7 cellular contexts compared by ENCODE assay signal in genomic region chr5:177455661-177456590, GRCh38. TPM values are rescaled to one million over a fixed set of nuclear protein-coding genes. Genes with fewer than 3 reads are reported as not detected.
DNase-seq lines count a peak whose midpoint lies in the region; ATAC-seq and TF ChIP-seq lines count a peak whose summit lies in the region.

No MANE protein-coding gene starts in this region.

- peak; percentile 82 for DNase-seq in NCI-H2107 (lab: John Stamatoyannopoulos, UW)
- peak; percentile 91 for DNase-seq in UCSD-AML1 (lab: John Stamatoyannopoulos, UW; ENCODE audit: unreplicated experiment)

- ATAC-seq in GM18502 (IDR thresholded peaks at IDR 0.05; ENCODE audit: poor library complexity, unreplicated experiment) (peak; percentile 15), HG02970 (IDR thresholded peaks at IDR 0.05; ENCODE audit: low FRiP score, unreplicated experiment) (peak; percentile 11)

- TF ChIP-seq CTCF in brain (conservative IDR thresholded peaks at IDR 0.05) = peak; percentile 100

- peak overlapping the region; percentile 76 for H3K4me3 ChIP-seq in iPS-18c (ENCODE audit: insufficient read depth, low read depth, low read length)
- H3K4me3 ChIP-seq in skin epidermis = peak overlapping the region; percentile 49 to 63 (median 58)

- H3K27ac Mint-ChIP-seq in brain = peak overlapping the region; percentile 93 to 98 (median 96)

- peaks cover 60% of the 10 kb centered on the region for H3K4me1 Mint-ChIP-seq in brain

- H3K9me3 ChIP-seq in iPS-18c (ENCODE audit: control insufficient read depth, insufficient read depth, low read length) = no peaks in the 10 kb centered on the region

- peak overlapping the region in 20 of 21 experiments; percentile 18 to 88 (median 68) for H3K27ac ChIP-seq in skin epidermis

- H3K36me3 Mint-ChIP-seq in brain = peaks cover 20% of the 10 kb centered on the region

- no peaks in the 10 kb centered on the region for H3K27me3 Mint-ChIP-seq in brain

- H3K4me3 Mint-ChIP-seq in brain = peak overlapping the region; percentile 85 to 91 (median 89)

- H3K9me3 Mint-ChIP-seq in brain = no peaks in the 10 kb centered on the region

RNA-seq across cellular contexts. Expression of gene PRR7, which starts 9.3 kb away (rescaled TPM):
- polyA plus RNA-seq in brain (ENCODE audit: insufficient read depth, low read depth, low replicate concordance) = 10.9 TPM

RNA-seq across cellular contexts. Expression of gene DBN1, which starts 17.5 kb away (rescaled TPM):
- polyA plus RNA-seq in brain (ENCODE audit: insufficient read depth, low read depth, low replicate concordance) = 275 TPM

RNA-seq across cellular contexts. Expression of gene GRK6, which starts 29.4 kb away (rescaled TPM):
- polyA plus RNA-seq in brain (ENCODE audit: insufficient read depth, low read depth, low replicate concordance) = 26.9 TPM

RNA-seq across cellular contexts. Expression of gene PDLIM7, which starts 41.5 kb away (rescaled TPM):
- polyA plus RNA-seq in brain (ENCODE audit: insufficient read depth, low read depth, low replicate concordance) = 20.1 TPM

RNA-seq across cellular contexts. Expression of gene F12, which starts 46.6 kb away (rescaled TPM):
- 3.7 TPM for polyA plus RNA-seq in brain (ENCODE audit: insufficient read depth, low read depth, low replicate concordance)

Comparison
In these comparisons a context has a peak if more than half of its experiments do, and no peak if none do; other contexts are left out.
1. Peak in every context shown above with its lines: DNase-seq, ATAC-seq, H3K4me3 ChIP-seq and H3K27ac ChIP-seq.